12 cellular contexts compared by ENCODE assay signal in the genomic region with DNA sequence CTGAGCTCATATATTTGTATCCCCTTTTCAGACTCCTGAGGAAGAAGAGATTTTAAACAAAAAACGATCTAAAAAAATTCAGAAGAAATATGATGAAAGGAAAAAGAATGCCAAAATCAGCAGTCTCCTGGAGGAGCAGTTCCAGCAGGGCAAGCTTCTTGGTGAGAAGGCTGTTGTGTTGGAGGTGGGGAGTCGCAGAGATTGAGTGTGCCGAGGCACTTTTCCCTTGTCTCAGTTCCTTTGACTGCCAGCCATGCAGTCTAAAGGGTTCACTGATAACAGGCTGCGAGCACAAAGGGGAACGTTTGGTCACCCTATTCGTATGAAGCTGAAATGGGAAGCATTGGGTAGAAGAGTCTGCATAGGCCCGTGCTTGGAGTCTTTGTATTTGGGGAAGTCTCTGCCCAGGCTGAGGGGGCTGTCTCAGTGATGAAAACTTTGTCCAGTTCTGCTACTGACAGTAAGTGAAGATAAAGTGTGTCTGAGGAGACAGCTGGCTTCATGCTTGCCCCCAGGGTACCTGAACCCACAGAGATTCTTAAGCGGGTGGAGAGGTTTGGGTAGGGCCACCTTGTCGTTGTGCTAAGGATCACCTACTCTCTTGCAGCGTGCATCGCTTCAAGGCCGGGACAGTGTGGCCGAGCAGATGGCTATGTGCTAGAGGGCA. TPM values are rescaled to one million over a fixed set of nuclear protein-coding genes. Genes with fewer than 3 reads are reported as not detected.
DNase-seq lines count a peak whose midpoint lies in the region; ATAC-seq and TF ChIP-seq lines count a peak whose summit lies in the region.
"Had no signal": no experiment of that assay in that cellular context is flagged by ENCODE, and none has a peak within 500 bp of the region (broad histone marks: within the 10 kb centered on the region; RNA-seq: fewer than 3 reads in every experiment).

No MANE protein-coding gene starts in this region.

- TF ChIP-seq CTCF in gastrocnemius medialis (IDR thresholded peaks at IDR 0.05 in 4 of 5, conservative IDR thresholded peaks at IDR 0.05 in 1 of 5), result no peak

- CTCF ChIA-PET in CD8-positive, alpha-beta memory T cell (lab: Charles Lee), result interaction anchor here (1.0 to 3.6 kb wide), 6 partner anchors 7 to 236 kb away, joined by 3 to 26 read pairs (median 4); no protein-coding TSS in a partner anchor

- intact Hi-C loops in gastrocnemius medialis (cut with DNase I; ENCODE audit: low total_unique reads), result loop anchor here (5.0 kb wide), 2 partner anchors 524 to 826 kb away; no protein-coding TSS in a partner anchor

- no peak for ATAC-seq in activated naive CD8-positive, alpha-beta T cell treated with anti-CD3 and anti-CD28 coated beads, Interleukin-2, amount 10 ng/mL, durations not matched to agents 7 days and 5 days (ENCODE audit: low read depth)
- no peak for ATAC-seq in naive thymus-derived CD8-positive, alpha-beta T cell
- no peak for ATAC-seq in GM19023 (IDR thresholded peaks at IDR 0.05; ENCODE audit: unreplicated experiment)
- ATAC-seq in gastrocnemius medialis, result no peak
- ATAC-seq: heart right ventricle had no signal

- no peak for TF ChIP-seq POLR2A in gastrocnemius medialis (IDR thresholded peaks at IDR 0.05)

- H3K36me3 ChIP-seq in CD8-positive, alpha-beta memory T cell (ENCODE audit: insufficient read depth, low read length), result peaks cover 26% of the 10 kb centered on the region
- peaks cover 0 to 41% of the 10 kb centered on the region in 2 donors for H3K36me3 ChIP-seq in gastrocnemius medialis

- no peaks in the 10 kb centered on the region for H3K9me3 Mint-ChIP-seq in CD8-positive, alpha-beta memory T cell
- H3K9me3 Mint-ChIP-seq in IgD-negative memory B cell, result no peaks in the 10 kb centered on the region
- H3K9me3 Mint-ChIP-seq in activated naive CD8-positive, alpha-beta T cell treated with anti-CD3 and anti-CD28 coated beads, Interleukin-2, amount 10 ng/mL, durations not matched to agents 7 days and 5 days, result no peaks in the 10 kb centered on the region
- no peaks in the 10 kb centered on the region for H3K9me3 Mint-ChIP-seq in naive thymus-derived CD8-positive, alpha-beta T cell

- H3K27ac Mint-ChIP-seq in CD8-positive, alpha-beta memory T cell, result peak overlapping the region; percentile 64 to 96 (median 93)
- H3K27ac Mint-ChIP-seq in IgD-negative memory B cell, result peak overlapping the region; percentile 21 to 97 (median 86)
- H3K27ac Mint-ChIP-seq in activated naive CD8-positive, alpha-beta T cell treated with anti-CD3 and anti-CD28 coated beads, Interleukin-2, amount 10 ng/mL, durations not matched to agents 7 days and 5 days, result no peak overlapping the region
- peak overlapping the region in 9 of 10 donors; percentile 24 to 97 (median 81) for H3K27ac Mint-ChIP-seq in naive thymus-derived CD8-positive, alpha-beta T cell

- peaks cover 13 to 61% (median 21%) of the 10 kb centered on the region in 3 donors for H3K36me3 Mint-ChIP-seq in CD8-positive, alpha-beta memory T cell
- H3K36me3 Mint-ChIP-seq in IgD-negative memory B cell, result peaks cover 7% of the 10 kb centered on the region
- H3K36me3 Mint-ChIP-seq in activated naive CD8-positive, alpha-beta T cell treated with anti-CD3 and anti-CD28 coated beads, Interleukin-2, amount 10 ng/mL, durations not matched to agents 7 days and 5 days, result peaks cover 43% of the 10 kb centered on the region
- H3K36me3 Mint-ChIP-seq in naive thymus-derived CD8-positive, alpha-beta T cell, result peaks cover 0 to 60% (median 18%) of the 10 kb centered on the region in 3 donors

- H3K4me3 ChIP-seq in CD8-positive, alpha-beta memory T cell (ENCODE audit: low read length), result no peak overlapping the region
- H3K4me3 ChIP-seq in gastrocnemius medialis, result no peak overlapping the region

- H3K27me3 Mint-ChIP-seq in CD8-positive, alpha-beta memory T cell, result no peaks in the 10 kb centered on the region
- H3K27me3 Mint-ChIP-seq in IgD-negative memory B cell, result no peaks in the 10 kb centered on the region
- no peaks in the 10 kb centered on the region for H3K27me3 Mint-ChIP-seq in activated naive CD8-positive, alpha-beta T cell treated with anti-CD3 and anti-CD28 coated beads, Interleukin-2, amount 10 ng/mL, durations not matched to agents 7 days and 5 days
- H3K27me3 Mint-ChIP-seq in naive thymus-derived CD8-positive, alpha-beta T cell, result no peaks in the 10 kb centered on the region

- H3K4me1 ChIP-seq in CD8-positive, alpha-beta memory T cell (ENCODE audit: insufficient read depth, low read length), result peaks cover 27% of the 10 kb centered on the region
- H3K4me1 ChIP-seq in gastrocnemius medialis, result peaks cover 9 to 12% of the 10 kb centered on the region in 2 donors

- H3K4me3 Mint-ChIP-seq in CD8-positive, alpha-beta memory T cell, result peak overlapping the region; percentile 9 to 95 (median 44)
- H3K4me3 Mint-ChIP-seq in IgD-negative memory B cell, result peak overlapping the region in 2 of 4 donors; percentile 34 to 97
- H3K4me3 Mint-ChIP-seq in activated naive CD8-positive, alpha-beta T cell treated with anti-CD3 and anti-CD28 coated beads, Interleukin-2, amount 10 ng/mL, durations not matched to agents 7 days and 5 days, result peak overlapping the region; percentile 91
- H3K4me3 Mint-ChIP-seq in naive thymus-derived CD8-positive, alpha-beta T cell, result peak overlapping the region in 6 of 10 donors; percentile 6 to 97 (median 55)

- POLR2A ChIA-PET in CD8-positive, alpha-beta memory T cell (lab: Charles Lee), result interaction anchor here (0.6 to 1.3 kb wide), 2 partner anchors 22 to 914 kb away, joined by 3 read pairs; partner anchors contain the start of gene PLK3
- POLR2A ChIA-PET in activated naive CD8-positive, alpha-beta T cell treated with anti-CD3 and anti-CD28 coated beads, Interleukin-2, amount 10 ng/mL, durations not matched to agents 7 days and 5 days (lab: Charles Lee), result interaction anchor here (1.0 to 4.9 kb wide), 7 partner anchors 8 to 56 kb away, joined by 3 to 64 read pairs (median 6); partner anchors contain the start of genes BEST4 and RNU5D-1
- POLR2A ChIA-PET in naive thymus-derived CD8-positive, alpha-beta T cell (lab: Charles Lee), result interaction anchor here (0.5 to 5.3 kb wide), 4 partner anchors 9 to 57 kb away, joined by 3 to 109 read pairs (median 68); partner anchors contain the start of genes BEST4 and RNU5D-1

- peak overlapping the region; percentile 92 for H3K27ac ChIP-seq in CD8-positive, alpha-beta memory T cell (ENCODE audit: low read depth, low read length)
- H3K27ac ChIP-seq in gastrocnemius medialis, result peak overlapping the region in 1 of 4 donors; percentile 91

- H3K9me3 ChIP-seq in CD8-positive, alpha-beta memory T cell (ENCODE audit: low read length), result no peaks in the 10 kb centered on the region
- H3K9me3 ChIP-seq in gastrocnemius medialis, result no peaks in the 10 kb centered on the region
- H3K9me3 ChIP-seq: heart right ventricle had no signal

- peaks cover 38 to 45% (median 44%) of the 10 kb centered on the region in 3 donors for H3K4me1 Mint-ChIP-seq in CD8-positive, alpha-beta memory T cell
- H3K4me1 Mint-ChIP-seq in IgD-negative memory B cell, result peaks cover 15 to 26% (median 20%) of the 10 kb centered on the region in 3 donors
- H3K4me1 Mint-ChIP-seq in activated naive CD8-positive, alpha-beta T cell treated with anti-CD3 and anti-CD28 coated beads, Interleukin-2, amount 10 ng/mL, durations not matched to agents 7 days and 5 days, result peaks cover 24% of the 10 kb centered on the region
- H3K4me1 Mint-ChIP-seq in naive thymus-derived CD8-positive, alpha-beta T cell, result peaks cover 23 to 45% (median 35%) of the 10 kb centered on the region in 4 donors

- DNase-seq in CD8-positive, alpha-beta memory T cell, result no peak
- DNase-seq in activated naive CD8-positive, alpha-beta T cell treated with anti-CD3 and anti-CD28 coated beads, Interleukin-2, amount 10 ng/mL, durations not matched to agents 7 days and 5 days, result no peak
- DNase-seq in naive thymus-derived CD8-positive, alpha-beta T cell, result no peak
- DNase-seq in NCI-H2107 treated with DMSO at 0.1 percent for 48 hours (lab: John Stamatoyannopoulos, UW; ENCODE audit: unreplicated experiment) (no peak), DMS53 treated with DMSO at 0.1 percent for 48 hours (lab: John Stamatoyannopoulos, UW; ENCODE audit: unreplicated experiment) (no peak), gastrocnemius medialis (no peak)
- DNase-seq: anterior cingulate cortex, heart right ventricle had no signal

- in situ Hi-C loops in gastrocnemius medialis (cut with MboI; ENCODE audit: low sequenced_read_pairs in 4 of 4), result loop anchor here in 1 of 4 donors (25.0 kb wide), 2 partner anchors 209 to 734 kb away; partner anchors contain the start of genes CCDC163, EIF2B3, MMACHC and PRDX1

- no peaks in the 10 kb centered on the region for H3K27me3 ChIP-seq in CD8-positive, alpha-beta memory T cell (ENCODE audit: insufficient read depth, low read length, poor library complexity, severe bottlenecking)
- no peaks in the 10 kb centered on the region for H3K27me3 ChIP-seq in gastrocnemius medialis
- H3K27me3 ChIP-seq: heart right ventricle had no signal

RNA-seq across cellular contexts. Expression of gene RPS8, which starts 2.8 kb away (rescaled TPM):
- total RNA-seq in CD8-positive, alpha-beta memory T cell, result 1,000 to 10,000 TPM; 2,426 to 2,465 TPM
- 972 TPM for polyA plus RNA-seq in CD8-positive, alpha-beta memory T cell
- polyA plus RNA-seq in IgD-negative memory B cell, result 1,590 TPM
- total RNA-seq in activated naive CD8-positive, alpha-beta T cell treated with anti-CD3 and anti-CD28 coated beads, Interleukin-2, amount 10 ng/mL, durations not matched to agents 7 days and 5 days, result 1,000 to 10,000 TPM; 1,522 to 1,548 TPM
- total RNA-seq in naive thymus-derived CD8-positive, alpha-beta T cell, result 1,000 to 10,000 TPM; 2,208 to 2,330 TPM
- polyA plus RNA-seq in naive thymus-derived CD8-positive, alpha-beta T cell, result 1,000 to 10,000 TPM; 1,336 to 1,571 (median 1,431) TPM
- 1,000 to 10,000 TPM; 1,137 to 2,085 (median 1,818) TPM for total RNA-seq in gastrocnemius medialis

RNA-seq across cellular contexts. Expression of gene BEST4, which starts 9.9 kb away (rescaled TPM):
- total RNA-seq in CD8-positive, alpha-beta memory T cell, result 1 to 10 TPM; 1.2 to 1.4 TPM
- 0.54 TPM for polyA plus RNA-seq in CD8-positive, alpha-beta memory T cell
- polyA plus RNA-seq in IgD-negative memory B cell, result 0.94 TPM
- total RNA-seq in activated naive CD8-positive, alpha-beta T cell treated with anti-CD3 and anti-CD28 coated beads, Interleukin-2, amount 10 ng/mL, durations not matched to agents 7 days and 5 days, result 1 to 10 TPM; 1.3 to 1.6 TPM
- total RNA-seq in naive thymus-derived CD8-positive, alpha-beta T cell, result 1 to 10 TPM; 1.6 to 2.2 TPM
- under 1 TPM in 2 of 3 donors, not detected in 1; 0.29 to 0.32 TPM for polyA plus RNA-seq in naive thymus-derived CD8-positive, alpha-beta T cell
- under 1 TPM in 1 of 4 donors, not detected in 3; 0.32 TPM for total RNA-seq in gastrocnemius medialis
- total RNA-seq: SK-MEL-5 had no signal

RNA-seq across cellular contexts. Expression of gene PLK3, which starts 22.1 kb away (rescaled TPM):
- total RNA-seq in CD8-positive, alpha-beta memory T cell, result 100 to 1,000 TPM; 104 to 114 TPM
- polyA plus RNA-seq in CD8-positive, alpha-beta memory T cell, result 22.5 TPM
- polyA plus RNA-seq in IgD-negative memory B cell, result 9.6 TPM
- total RNA-seq in activated naive CD8-positive, alpha-beta T cell treated with anti-CD3 and anti-CD28 coated beads, Interleukin-2, amount 10 ng/mL, durations not matched to agents 7 days and 5 days, result 10 to 100 TPM; 68.8 to 70.7 TPM
- total RNA-seq in naive thymus-derived CD8-positive, alpha-beta T cell, result 100 to 1,000 TPM; 139 to 140 TPM
- polyA plus RNA-seq in naive thymus-derived CD8-positive, alpha-beta T cell, result 10 to 100 TPM; 14.3 to 36.0 (median 25.5) TPM
- 1 to 10 TPM; 1.6 to 4.3 (median 3.6) TPM for total RNA-seq in gastrocnemius medialis

RNA-seq across cellular contexts. Expression of gene DYNLT4, which starts 29.0 kb away (rescaled TPM):
- under 1 TPM; 0.28 to 0.31 TPM for total RNA-seq in CD8-positive, alpha-beta memory T cell
- not detected for polyA plus RNA-seq in CD8-positive, alpha-beta memory T cell
- not detected for polyA plus RNA-seq in IgD-negative memory B cell
- total RNA-seq in activated naive CD8-positive, alpha-beta T cell treated with anti-CD3 and anti-CD28 coated beads, Interleukin-2, amount 10 ng/mL, durations not matched to agents 7 days and 5 days, result under 1 TPM; 0.43 to 0.97 TPM
- total RNA-seq in naive thymus-derived CD8-positive, alpha-beta T cell, result 1 to 10 TPM; 1.2 to 2.1 TPM
- polyA plus RNA-seq in naive thymus-derived CD8-positive, alpha-beta T cell, result under 1 TPM in 2 of 3 donors, not detected in 1; 0.24 to 0.86 TPM
- total RNA-seq in gastrocnemius medialis, result not detected
- total RNA-seq: posterior vena cava, SK-MEL-5 had no signal

RNA-seq across cellular contexts. Expression of gene BTBD19, which starts 30.2 kb away (rescaled TPM):
- total RNA-seq in CD8-positive, alpha-beta memory T cell, result 1 to 10 TPM; 7.3 to 7.8 TPM
- polyA plus RNA-seq in CD8-positive, alpha-beta memory T cell, result 0.24 TPM
- polyA plus RNA-seq in IgD-negative memory B cell, result not detected
- 1 to 10 TPM; 5.2 to 5.6 TPM for total RNA-seq in activated naive CD8-positive, alpha-beta T cell treated with anti-CD3 and anti-CD28 coated beads, Interleukin-2, amount 10 ng/mL, durations not matched to agents 7 days and 5 days
- total RNA-seq in naive thymus-derived CD8-positive, alpha-beta T cell, result 1 to 10 TPM; 6.5 to 8.8 TPM
- polyA plus RNA-seq in naive thymus-derived CD8-positive, alpha-beta T cell, result under 1 TPM; 0.16 to 0.47 (median 0.44) TPM
- total RNA-seq in gastrocnemius medialis, result 1 to 10 TPM in 1 of 4 donors, under 1 TPM in 2, not detected in 1; 0.71 to 1.4 (median 0.91) TPM
- total RNA-seq: SK-MEL-5 had no signal

Comparison
In these comparisons a context has a peak if more than half of its experiments do, and no peak if none do; other contexts are left out.
1. RNA of gene PLK3, which starts 22.1 kb away (total RNA-seq): 139 to 140 TPM in naive thymus-derived CD8-positive, alpha-beta T cell, 104 to 114 TPM in CD8-positive, alpha-beta memory T cell and 68.8 to 70.7 TPM in activated naive CD8-positive, alpha-beta T cell treated with anti-CD3 and anti-CD28 coated beads, Interleukin-2, amount 10 ng/mL, durations not matched to agents 7 days and 5 days; 1.6 to 4.3 TPM in gastrocnemius medialis; every median in the first group is over 10 times any median in the second.